In genomic region chr22:42855726-42856125, GRCh38 we compare ENCODE assay signal across 8 cellular contexts. TPM values are rescaled to one million over a fixed set of nuclear protein-coding genes. Genes with fewer than 3 reads are reported as not detected.
DNase-seq lines count a peak whose midpoint lies in the region; ATAC-seq, FAIRE-seq and TF ChIP-seq lines count a peak whose summit lies in the region.

No MANE protein-coding gene starts in this region.

- TF ChIP-seq EP300 in SK-N-SH (IDR thresholded peaks at IDR 0.05; ENCODE audit: borderline replicate concordance in 1 of 2, low read depth in 1 of 2, low read length in 1 of 2), result no peak

- no peak overlapping the region for H2AFZ ChIP-seq in SK-N-SH (ENCODE audit: low read depth)
- H2AFZ ChIP-seq in keratinocyte (ENCODE audit: control insufficient read depth, low read length), result no peak overlapping the region

- H3K36me3 Mint-ChIP-seq in activated naive CD8-positive, alpha-beta T cell, result no peaks in the 10 kb centered on the region

- dilution Hi-C loops in keratinocyte (cut with MboI; ENCODE audit: extremely low pct_ligation_motif_present, low sequenced_read_pairs), result no loop called here

- H3K27me3 ChIP-seq in SK-N-SH (ENCODE audit: insufficient read depth) (no peaks in the 10 kb centered on the region), keratinocyte (ENCODE audit: control insufficient read depth, extremely low read depth, insufficient read depth, low read length) (no peaks in the 10 kb centered on the region)

- no peak for ATAC-seq in SK-N-SH treated with all-trans-retinoic acid at 6 μM for 48 hours

- H3K4me1 ChIP-seq in SK-N-SH (ENCODE audit: control insufficient read depth in 1 of 2, insufficient read depth in 2 of 2, low read depth in 1 of 2, low read length in 1 of 2) (peaks cover 0 to 4% of the 10 kb centered on the region in 2 experiments; a peak in 2 of 4 replicates), keratinocyte (ENCODE audit: control insufficient read depth, extremely low read depth, insufficient read depth, low read length) (peaks cover 4% of the 10 kb centered on the region)

- peak overlapping the region; percentile 89 for H3K4me3 Mint-ChIP-seq in activated naive CD8-positive, alpha-beta T cell

- H3K9me3 ChIP-seq in SK-N-SH (no peaks in the 10 kb centered on the region), keratinocyte (ENCODE audit: control insufficient read depth, low read depth, low read length) (no peaks in the 10 kb centered on the region)

- peak overlapping the region in 1 of 2 experiments; percentile 86; a peak in 1 of 4 replicates for H3K27ac ChIP-seq in SK-N-SH (ENCODE audit: low read depth in 2 of 2, low read length in 1 of 2)
- H3K27ac ChIP-seq in keratinocyte (ENCODE audit: control insufficient read depth, insufficient read depth, low read length), result peak overlapping the region; percentile 87
- H3K27ac ChIP-seq in substantia nigra (ENCODE audit: low read depth, low read length, poor library complexity, severe bottlenecking), result peak overlapping the region; percentile 82

- H4K20me1 ChIP-seq in SK-N-SH (ENCODE audit: insufficient read depth) (peaks cover 17% of the 10 kb centered on the region; the same call in 1 of the 2 replicates), keratinocyte (ENCODE audit: control insufficient read depth, extremely low read depth, insufficient read depth, low read length) (peaks cover 3% of the 10 kb centered on the region)

- WGBS in SK-N-SH (ENCODE audit: low lambda C conversion rate), result 52% methylated on average over 3 of the region's 4 CpGs

- TF ChIP-seq CTCF in SK-N-SH (IDR thresholded peaks at IDR 0.05), result no peak
- no peak for TF ChIP-seq CTCF in keratinocyte (optimal IDR thresholded peaks at IDR 0.05 in 1 of 3, IDR thresholded peaks at IDR 0.05 in 1 of 3, conservative IDR thresholded peaks at IDR 0.05 in 1 of 3; ENCODE audit: extremely low read depth in 1 of 3, insufficient read depth in 2 of 3, low read length in 3 of 3)
- no peak for TF ChIP-seq CTCF in GM10266 (IDR thresholded peaks at IDR 0.05; ENCODE audit: control insufficient read depth, insufficient read depth, low read depth, missing control alignments)

- peak overlapping the region; percentile 90 for H3K27ac Mint-ChIP-seq in activated naive CD8-positive, alpha-beta T cell

- CTCF ChIA-PET in SK-N-SH (lab: Yijun Ruan, JAX), result interaction anchor here (0.6 kb wide), 1 partner anchor 12 kb away, joined by 4 read pairs; no protein-coding TSS in a partner anchor

- H3K27me3 Mint-ChIP-seq in activated naive CD8-positive, alpha-beta T cell, result no peaks in the 10 kb centered on the region

- peak overlapping the region; percentile 66 to 67 for H3K4me3 ChIP-seq in SK-N-SH (ENCODE audit: low read depth in 2 of 2, low read length in 1 of 2)
- peak overlapping the region; percentile 82 to 95 (median 92) for H3K4me3 ChIP-seq in keratinocyte (ENCODE audit: control insufficient read depth in 2 of 3, extremely low read depth in 1 of 3, insufficient read depth in 2 of 3, low read depth in 1 of 3, low read length in 3 of 3)

- POLR2A ChIA-PET in SK-N-SH (lab: Yijun Ruan, JAX), result no interaction called here

- no peaks in the 10 kb centered on the region for H3K36me3 ChIP-seq in SK-N-SH (replicated peaks in 1 of 2; ENCODE audit: control insufficient read depth in 1 of 2, insufficient read depth in 2 of 2, low read length in 1 of 2)
- H3K36me3 ChIP-seq in keratinocyte (ENCODE audit: control insufficient read depth in 2 of 2, extremely low read depth in 1 of 2, insufficient read depth in 2 of 2, low read length in 2 of 2), result peaks cover 2 to 3% of the 10 kb centered on the region in 2 experiments

- TF ChIP-seq RAD21 in SK-N-SH (IDR thresholded peaks at IDR 0.05; ENCODE audit: low read length), result no peak

- H3K9ac ChIP-seq in SK-N-SH, result peak overlapping the region; percentile 83; the same call in 1 of the 2 replicates
- H3K9ac ChIP-seq in keratinocyte (ENCODE audit: control insufficient read depth, extremely low read depth, insufficient read depth, low read length), result peak overlapping the region; percentile 95

- no peaks in the 10 kb centered on the region for H3K9me1 ChIP-seq in keratinocyte (ENCODE audit: control insufficient read depth, extremely low read depth, insufficient read depth, low read length)

- H3F3A ChIP-seq in SK-N-SH (replicated peaks; ENCODE audit: insufficient read depth), result peaks cover 3% of the 10 kb centered on the region

- peaks cover 58% of the 10 kb centered on the region for H3K79me2 ChIP-seq in SK-N-SH (ENCODE audit: insufficient read depth)
- H3K79me2 ChIP-seq in keratinocyte (ENCODE audit: control insufficient read depth, insufficient read depth, low read length), result peaks cover 43% of the 10 kb centered on the region

- H3K9me3 Mint-ChIP-seq in activated naive CD8-positive, alpha-beta T cell (ENCODE audit: low read depth), result no peaks in the 10 kb centered on the region

- DNase-seq in SK-N-SH, result no peak
- no peak for DNase-seq in keratinocyte (ENCODE audit: low read depth, low spot score)
- DNase-seq in substantia nigra (lab: John Stamatoyannopoulos, UW), result no peak
- DNase-seq in NCI-H345 (lab: John Stamatoyannopoulos, UW), result no peak
- no peak for DNase-seq in GM10266 (ENCODE audit: extremely low spot score)
- no peak for DNase-seq in DMS153 treated with DMSO at 0.1 percent for 48 hours (lab: John Stamatoyannopoulos, UW; ENCODE audit: unreplicated experiment)

- no peak for FAIRE-seq in keratinocyte (lab: Jason Lieb, UNC)

- peaks cover 13% of the 10 kb centered on the region for H3K4me1 Mint-ChIP-seq in activated naive CD8-positive, alpha-beta T cell (ENCODE audit: low read depth)

- peak overlapping the region; percentile 75 for H3K4me2 ChIP-seq in SK-N-SH
- peak overlapping the region; percentile 93 for H3K4me2 ChIP-seq in keratinocyte (ENCODE audit: control insufficient read depth, extremely low read depth, insufficient read depth, low read depth, low read length)

- no peaks in the 10 kb centered on the region for H3K9me2 ChIP-seq in SK-N-SH

TF ChIP-seq in SK-N-SH, 30 proteins besides CTCF, POLR2A, EP300 and RAD21 (continues in another document):
- TF ChIP-seq NRF1 (IDR thresholded peaks at IDR 0.05; ENCODE audit: low read depth, low read length) (no peak), YY1 (IDR thresholded peaks at IDR 0.05; ENCODE audit: low read depth) (no peak), USF2 (IDR thresholded peaks at IDR 0.05; ENCODE audit: borderline replicate concordance, low read depth, low read length) (no peak), FOSL2 (IDR thresholded peaks at IDR 0.05; ENCODE audit: borderline replicate concordance, low read depth) (no peak), NFIC (IDR thresholded peaks at IDR 0.05; ENCODE audit: borderline replicate concordance) (no peak), TEAD4 (IDR thresholded peaks at IDR 0.05; ENCODE audit: borderline replicate concordance, insufficient read depth) (no peak), TAF1 (IDR thresholded peaks at IDR 0.05; ENCODE audit: borderline replicate concordance, low read depth, low read length) (no peak), GABPA (IDR thresholded peaks at IDR 0.05; ENCODE audit: low read depth) (no peak), TCF12 (IDR thresholded peaks at IDR 0.05) (no peak), SMC3 (IDR thresholded peaks at IDR 0.05; ENCODE audit: low read depth, low read length) (no peak), RXRA (IDR thresholded peaks at IDR 0.05; ENCODE audit: borderline replicate concordance, low read depth) (no peak)

TF ChIP-seq in SK-N-SH treated with all-trans-retinoic acid at 6 μM for 48 hours, 23 proteins besides CTCF, POLR2A, EP300 and RAD21 (continues in another document):
- no peak for TF ChIP-seq ZNF70 (CRISPR knock-in tag; IDR thresholded peaks at IDR 0.05)
- no peak for TF ChIP-seq ZFP30 (CRISPR knock-in tag; IDR thresholded peaks at IDR 0.05)
- no peak for TF ChIP-seq ESRRG (CRISPR knock-in tag; IDR thresholded peaks at IDR 0.05)
- no peak for TF ChIP-seq CREB5 (CRISPR knock-in tag; IDR thresholded peaks at IDR 0.05; ENCODE audit: low read depth)
- TF ChIP-seq GLIS3 (CRISPR knock-in tag; IDR thresholded peaks at IDR 0.05), result no peak
- no peak for TF ChIP-seq POU6F1 (CRISPR knock-in tag; IDR thresholded peaks at IDR 0.05; ENCODE audit: borderline replicate concordance, low read depth)
- TF ChIP-seq ZNF565 (CRISPR knock-in tag; conservative IDR thresholded peaks at IDR 0.05; ENCODE audit: low read depth), result no peak

RNA-seq across cellular contexts. Expression of gene ARFGAP3, which starts 1.3 kb away (rescaled TPM):
- 12.6 and 16.6 TPM in 2 replicates for polyA plus RNA-seq in SK-N-SH (2012; rRNA removed)
- 15.8 and 16.3 TPM in 2 replicates for polyA plus RNA-seq in SK-N-SH (2012; cell fraction: cytosol; rRNA removed)
- polyA plus RNA-seq in SK-N-SH (2012; cell fraction: nucleus; rRNA removed), result 14.5 and 21.8 TPM in 2 replicates
- polyA plus RNA-seq in keratinocyte, result 24.7 to 36.1 TPM (median 28.3 TPM) in 3 replicates
- polyA plus RNA-seq in keratinocyte (2011; ENCODE audit: low read depth), result 64.4 TPM
- 21.7 and 29.3 TPM in 2 replicates for polyA plus RNA-seq in keratinocyte (2011; cell fraction: cytosol; rRNA removed)
- 28.2 and 34.4 TPM in 2 replicates for polyA plus RNA-seq in keratinocyte (2011; cell fraction: nucleus; rRNA removed)
- polyA plus RNA-seq in keratinocyte (2012; ENCODE audit: low replicate concordance), result 24.3 and 29.7 TPM in 2 replicates
- 13.4 to 26.9 TPM (median 24.5 TPM) in 3 replicates for polyA minus RNA-seq in keratinocyte
- polyA minus RNA-seq in keratinocyte (2011; cell fraction: cytosol; rRNA and poly(A)+ RNA removed), result 25.3 TPM
- polyA minus RNA-seq in keratinocyte (2011; cell fraction: nucleus; rRNA and poly(A)+ RNA removed), result 11.1 and 20.1 TPM in 2 replicates
